ENCODE assay signal across 8 cellular contexts in the genomic region with DNA sequence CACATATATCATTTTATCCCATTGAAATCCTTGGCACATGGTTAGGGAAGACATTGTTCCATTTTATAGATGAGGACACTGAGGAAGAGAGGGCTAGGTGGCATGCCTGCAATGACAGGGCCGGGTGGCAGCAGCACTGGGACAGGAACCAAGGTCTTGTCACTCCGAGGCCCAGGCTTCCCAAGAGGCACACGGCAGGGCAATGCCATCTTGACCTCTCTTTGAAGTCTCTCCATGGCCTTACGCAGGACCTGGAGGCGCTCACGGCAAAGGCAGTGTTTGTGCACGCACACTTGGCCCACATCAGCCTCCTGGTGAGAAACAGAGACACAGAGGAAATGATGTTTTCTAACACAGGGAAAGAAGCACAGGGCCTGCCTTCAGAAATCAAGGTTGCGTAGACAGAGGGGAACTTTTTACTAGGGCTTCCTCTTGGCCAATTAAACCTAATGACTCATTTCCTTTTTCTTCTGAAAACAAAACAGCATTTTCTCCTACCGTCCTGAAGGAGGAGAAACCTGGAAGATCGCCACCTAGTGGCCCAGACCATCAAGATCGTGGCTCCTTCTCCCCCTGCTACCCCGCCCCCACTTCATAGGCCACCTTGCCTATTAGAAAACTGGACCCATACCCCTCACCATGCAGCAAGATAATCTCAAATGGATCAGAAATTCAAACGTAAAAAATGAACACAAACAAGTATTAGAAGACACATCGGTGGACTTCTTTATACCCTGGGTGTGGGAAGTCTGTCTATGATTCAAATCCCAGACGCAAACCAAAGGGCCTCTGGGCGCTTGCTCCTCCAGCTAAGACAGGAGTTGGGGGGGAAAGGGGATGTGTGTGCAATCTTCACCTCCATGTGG.
DNase-seq lines count a peak whose midpoint lies in the region; ATAC-seq lines count a peak whose summit lies in the region.

No MANE protein-coding gene starts in this region.

- no peaks in the 10 kb centered on the region for H3K9me3 Mint-ChIP-seq in CD8-positive, alpha-beta memory T cell

- H3K27me3 ChIP-seq in CD8-positive, alpha-beta memory T cell (ENCODE audit: insufficient read depth, low read length, poor library complexity, severe bottlenecking) = no peaks in the 10 kb centered on the region

- H3K27me3 Mint-ChIP-seq in CD8-positive, alpha-beta memory T cell = peaks cover 6 to 25% of the 10 kb centered on the region in 2 donors

- H3K4me1 ChIP-seq in CD8-positive, alpha-beta memory T cell (ENCODE audit: insufficient read depth, low read length) = peaks cover 9% of the 10 kb centered on the region

- POLR2A ChIA-PET in CD8-positive, alpha-beta memory T cell (lab: Charles Lee) = no interaction called here

- CTCF ChIA-PET in CD8-positive, alpha-beta memory T cell (lab: Charles Lee) = interaction anchor here (0.7 to 1.5 kb wide), 5 partner anchors 11 to 637 kb away, joined by 3 to 6 read pairs (median 5); no protein-coding TSS in a partner anchor

- H3K36me3 ChIP-seq in CD8-positive, alpha-beta memory T cell (ENCODE audit: insufficient read depth, low read length) = no peaks in the 10 kb centered on the region

- peaks cover 0 to under 1% (median 0%) of the 10 kb centered on the region in 3 donors for H3K36me3 Mint-ChIP-seq in CD8-positive, alpha-beta memory T cell

- peak; percentile 83 for ATAC-seq in GM19438 (IDR thresholded peaks at IDR 0.05; ENCODE audit: low read depth, unreplicated experiment)
- ATAC-seq in HG03565 (IDR thresholded peaks at IDR 0.05; ENCODE audit: unreplicated experiment) = peak; percentile 88

- peaks cover 8 to 11% (median 10%) of the 10 kb centered on the region in 3 donors for H3K4me1 Mint-ChIP-seq in CD8-positive, alpha-beta memory T cell

- H3K27ac Mint-ChIP-seq in CD8-positive, alpha-beta memory T cell = peak overlapping the region; percentile 66 to 97 (median 91)

- peak overlapping the region; percentile 2 to 74 (median 64) for H3K4me3 Mint-ChIP-seq in CD8-positive, alpha-beta memory T cell

- H3K4me3 ChIP-seq in CD8-positive, alpha-beta memory T cell (ENCODE audit: low read length) = peak overlapping the region; percentile 46

- H3K9me3 ChIP-seq in CD8-positive, alpha-beta memory T cell (ENCODE audit: low read length) = no peaks in the 10 kb centered on the region

- peak; percentile 55 to 87 (median 77) for DNase-seq in CD8-positive, alpha-beta memory T cell
- DNase-seq in NOMO-1 treated with dmso at 0.1 percent for 144 hours (lab: John Stamatoyannopoulos, UW; ENCODE audit: unreplicated experiment) = peak; percentile 93
- peak; percentile 58 for DNase-seq in activated CD8-positive, alpha-beta memory T cell treated with anti-CD3 and anti-CD28 coated beads, Interleukin-2, amount 50 U/mL, for 1 hour (ENCODE audit: extremely low read depth)
- DNase-seq in epidermal melanocyte (ENCODE audit: insufficient read length, low spot score) = peak; percentile 82
- DNase-seq in mucosa of gallbladder (ENCODE audit: low spot score) = peak; percentile 90
- peak; percentile 80 for DNase-seq in stimulated activated CD8-positive, alpha-beta memory T cell treated with anti-CD3 and anti-CD28 coated beads, Interleukin-4, amount 100 ng/mL, for 24 hours (ENCODE audit: low read depth)

- peak overlapping the region; percentile 9 for H3K27ac ChIP-seq in CD8-positive, alpha-beta memory T cell (ENCODE audit: low read depth, low read length)

Comparison
In these comparisons a context has a peak if more than half of its experiments do, and no peak if none do; other contexts are left out.
1. Peak in every context shown above with its lines: DNase-seq, ATAC-seq, H3K4me3 ChIP-seq and H3K27ac ChIP-seq.